27 cellular contexts compared by ENCODE assay signal in genomic region chr10:103926722-103927319, GRCh38. TPM values are rescaled to one million over a fixed set of nuclear protein-coding genes. Genes with fewer than 3 reads are reported as not detected.
DNase-seq lines count a peak whose midpoint lies in the region; ATAC-seq, FAIRE-seq and TF ChIP-seq lines count a peak whose summit lies in the region.
"Had no signal": no experiment of that assay in that cellular context is flagged by ENCODE, and none has a peak within 500 bp of the region (broad histone marks: within the 10 kb centered on the region; RNA-seq: fewer than 3 reads in every experiment).

No MANE protein-coding gene starts in this region.

- intact Hi-C loops in CD4-positive, alpha-beta T cell (cut with DNase I, micrococcal nuclease), result no loop called here

- ATAC-seq in CD4-positive, alpha-beta T cell (ENCODE audit: poor library complexity), result no peak
- ATAC-seq: activated naive CD8-positive, alpha-beta T cell treated with anti-CD3 and anti-CD28 coated beads, Interleukin-2, amount 50 U/mL, for 24 hours; activated T-cell treated with anti-CD3 and anti-CD28 coated beads, Interleukin-2, amount 50 U/mL, for 4 hours; left ventricle myocardium superior; naive thymus-derived CD4-positive, alpha-beta T cell; stimulated activated naive CD8-positive, alpha-beta T cell treated with anti-CD3 and anti-CD28 coated beads, Interleukin-15, amount 100 ng/mL, for 72 hours had no signal

- H3K27me3 Mint-ChIP-seq in HFFc6 (ENCODE audit: insufficient read depth) (peaks cover 5% of the 10 kb centered on the region), nephron progenitor cell (ENCODE audit: low read depth, poor library complexity) (no peaks in the 10 kb centered on the region)
- H3K27me3 Mint-ChIP-seq in CD4-positive, alpha-beta T cell, result no peaks in the 10 kb centered on the region
- H3K27me3 Mint-ChIP-seq: activated naive CD8-positive, alpha-beta T cell treated with anti-CD3 and anti-CD28 coated beads, Interleukin-2, amount 50 U/mL, for 24 hours; naive thymus-derived CD4-positive, alpha-beta T cell; stimulated activated naive CD8-positive, alpha-beta T cell treated with anti-CD3 and anti-CD28 coated beads, Interleukin-15, amount 100 ng/mL, for 72 hours had no signal

- DNase-seq in DMS 273 (lab: John Stamatoyannopoulos, UW; ENCODE audit: unreplicated experiment), result peak; percentile 60
- no peak for DNase-seq in DMS 273 treated with DMSO at 0.1 percent for 48 hours (lab: John Stamatoyannopoulos, UW)
- no peak for DNase-seq in HFFc6
- no peak for DNase-seq in bronchial epithelial cell (ENCODE audit: low read depth)
- DNase-seq in nephron progenitor cell, result no peak
- no peak for DNase-seq in AG08396 (ENCODE audit: low spot score)
- no peak for DNase-seq in CD4-positive, alpha-beta T cell
- no peak for DNase-seq in GDM1 (lab: John Stamatoyannopoulos, UW)
- DNase-seq: activated CD4-positive, alpha-beta T cell treated with anti-CD3 and anti-CD28 coated beads for 48 hours; activated naive CD8-positive, alpha-beta T cell treated with anti-CD3 and anti-CD28 coated beads, Interleukin-2, amount 50 U/mL, for 24 hours; activated T-cell treated with anti-CD3 and anti-CD28 coated beads, Interleukin-2, amount 50 U/mL, for 4 hours; DMS53; GF-D8; KG1; left ventricle myocardium superior; naive thymus-derived CD4-positive, alpha-beta T cell; NCI-H1417; NCI-H2081; Peyer's patch; SHP77 treated with DMSO at 0.1 percent for 48 hours; small intestine; stimulated activated naive CD8-positive, alpha-beta T cell treated with anti-CD3 and anti-CD28 coated beads, Interleukin-15, amount 100 ng/mL, for 72 hours; tibial artery had no signal

- H3K27ac ChIP-seq in CD4-positive, alpha-beta T cell (ENCODE audit: low read depth, low read length), result no peak overlapping the region
- H3K27ac ChIP-seq: 22Rv1, Peyer's patch, tibial artery had no signal

- no peaks in the 10 kb centered on the region for H3K36me3 ChIP-seq in bronchial epithelial cell (ENCODE audit: control insufficient read depth, insufficient read depth, low read length)
- H3K36me3 ChIP-seq: Peyer's patch, tibial artery had no signal

- H3K36me3 Mint-ChIP-seq in HFFc6 (ENCODE audit: low read depth) (no peaks in the 10 kb centered on the region), nephron progenitor cell (ENCODE audit: low read depth) (no peaks in the 10 kb centered on the region)
- no peaks in the 10 kb centered on the region for H3K36me3 Mint-ChIP-seq in CD4-positive, alpha-beta T cell (ENCODE audit: low read depth)
- H3K36me3 Mint-ChIP-seq: naive thymus-derived CD4-positive, alpha-beta T cell had no signal

- CTCF ChIA-PET in CD4-positive, alpha-beta T cell (lab: Charles Lee), result no interaction called here

- POLR2A ChIA-PET in CD4-positive, alpha-beta T cell (lab: Charles Lee), result no interaction called here

- H3K9me3 Mint-ChIP-seq in HFFc6 (no peaks in the 10 kb centered on the region), nephron progenitor cell (no peaks in the 10 kb centered on the region)
- H3K9me3 Mint-ChIP-seq in CD4-positive, alpha-beta T cell, result no peaks in the 10 kb centered on the region
- H3K9me3 Mint-ChIP-seq: activated naive CD8-positive, alpha-beta T cell treated with anti-CD3 and anti-CD28 coated beads, Interleukin-2, amount 50 U/mL, for 24 hours; activated T-cell treated with anti-CD3 and anti-CD28 coated beads, Interleukin-2, amount 50 U/mL, for 4 hours; naive thymus-derived CD4-positive, alpha-beta T cell; stimulated activated naive CD8-positive, alpha-beta T cell treated with anti-CD3 and anti-CD28 coated beads, Interleukin-15, amount 100 ng/mL, for 72 hours had no signal

- H3K4me1 Mint-ChIP-seq in HFFc6 (ENCODE audit: low read depth) (peaks cover 6% of the 10 kb centered on the region; the same call in 1 of the 2 replicates), nephron progenitor cell (peaks cover 39% of the 10 kb centered on the region)
- H3K4me1 Mint-ChIP-seq in CD4-positive, alpha-beta T cell (ENCODE audit: low read depth), result no peaks in the 10 kb centered on the region
- H3K4me1 Mint-ChIP-seq: activated naive CD8-positive, alpha-beta T cell treated with anti-CD3 and anti-CD28 coated beads, Interleukin-2, amount 50 U/mL, for 24 hours; stimulated activated naive CD8-positive, alpha-beta T cell treated with anti-CD3 and anti-CD28 coated beads, Interleukin-15, amount 100 ng/mL, for 72 hours had no signal

- no peaks in the 10 kb centered on the region for H3K9me3 ChIP-seq in CD4-positive, alpha-beta T cell (ENCODE audit: control insufficient read depth, low read length)
- H3K9me3 ChIP-seq: Peyer's patch, tibial artery had no signal

- H3K4me3 ChIP-seq in bronchial epithelial cell (ENCODE audit: low read depth, low read length), result no peak overlapping the region
- H3K4me3 ChIP-seq: Peyer's patch, tibial artery had no signal

- H3K27ac Mint-ChIP-seq in HFFc6, result no peak overlapping the region
- H3K27ac Mint-ChIP-seq in nephron progenitor cell, result no peak overlapping the region
- H3K27ac Mint-ChIP-seq in CD4-positive, alpha-beta T cell, result no peak overlapping the region
- H3K27ac Mint-ChIP-seq: activated naive CD8-positive, alpha-beta T cell treated with anti-CD3 and anti-CD28 coated beads, Interleukin-2, amount 50 U/mL, for 24 hours; naive thymus-derived CD4-positive, alpha-beta T cell; stimulated activated naive CD8-positive, alpha-beta T cell treated with anti-CD3 and anti-CD28 coated beads, Interleukin-15, amount 100 ng/mL, for 72 hours had no signal

- peak; percentile 28 for FAIRE-seq in bronchial epithelial cell (lab: Jason Lieb, UNC)
- FAIRE-seq: GM12891, HTR-8/SVneo, islet of Langerhans, small intestine had no signal

- H3K4me3 Mint-ChIP-seq in HFFc6 (no peak overlapping the region), nephron progenitor cell (no peak overlapping the region)
- no peak overlapping the region for H3K4me3 Mint-ChIP-seq in CD4-positive, alpha-beta T cell
- H3K4me3 Mint-ChIP-seq: activated naive CD8-positive, alpha-beta T cell treated with anti-CD3 and anti-CD28 coated beads, Interleukin-2, amount 50 U/mL, for 24 hours; activated T-cell treated with anti-CD3 and anti-CD28 coated beads, Interleukin-2, amount 50 U/mL, for 4 hours; naive thymus-derived CD4-positive, alpha-beta T cell; stimulated activated naive CD8-positive, alpha-beta T cell treated with anti-CD3 and anti-CD28 coated beads, Interleukin-15, amount 100 ng/mL, for 72 hours had no signal

- peak; percentile 24; the same call in 1 of the 2 replicates for TF ChIP-seq CTCF in HFFc6 (IDR thresholded peaks at IDR 0.05)
- no peak for TF ChIP-seq CTCF in bronchial epithelial cell (IDR thresholded peaks at IDR 0.05; ENCODE audit: insufficient read depth, low read length, severe bottlenecking)
- TF ChIP-seq CTCF in nephron progenitor cell (IDR thresholded peaks at IDR 0.05), result peak; percentile 22
- no peak for TF ChIP-seq CTCF in CD4-positive, alpha-beta T cell (IDR thresholded peaks at IDR 0.05)

- no peaks in the 10 kb centered on the region for H3K27me3 ChIP-seq in bronchial epithelial cell (ENCODE audit: control insufficient read depth, insufficient read depth, low read length)
- no peaks in the 10 kb centered on the region for H3K27me3 ChIP-seq in CD4-positive, alpha-beta T cell (ENCODE audit: control insufficient read depth, insufficient read depth, low read length)
- H3K27me3 ChIP-seq: Peyer's patch, tibial artery had no signal

RNA-seq across cellular contexts. Expression of gene STN1, which starts 8.8 kb away (rescaled TPM):
- total RNA-seq in HFFc6 (2021; fragmentation: NEBNext Ultra II Directional; extraction: Animal tissue kit (Norgen Biotek cat#: 25700)), result 10 to 100 TPM; 12.1 to 15.6 (median 14.7) TPM
- 40.7 and 67.7 TPM in 2 replicates for total RNA-seq in bronchial epithelial cell
- 10 to 100 TPM; 13.0 to 13.4 TPM for total RNA-seq in CD4-positive, alpha-beta T cell

RNA-seq across cellular contexts. Expression of gene SLK, which starts 40.1 kb away (rescaled TPM):
- total RNA-seq in HFFc6 (2021; fragmentation: NEBNext Ultra II Directional; extraction: Animal tissue kit (Norgen Biotek cat#: 25700)), result 10 to 100 TPM; 21.6 to 29.9 (median 27.3) TPM
- 85.3 and 112 TPM in 2 replicates for total RNA-seq in bronchial epithelial cell
- total RNA-seq in CD4-positive, alpha-beta T cell, result 10 to 100 TPM; 20.5 to 20.8 TPM

Comparison
In these comparisons a context has a peak if more than half of its experiments do, and no peak if none do; other contexts are left out.
1. CTCF ChIP-seq: peak in HFFc6 (single experiment) and nephron progenitor cell (single experiment); none in bronchial epithelial cell (single experiment) and CD4-positive, alpha-beta T cell (single experiment).